In genomic region chr19:588093-588742, GRCh38 we compare ENCODE assay signal across 8 cellular contexts. TPM values are rescaled to one million over a fixed set of nuclear protein-coding genes. Genes with fewer than 3 reads are reported as not detected.
DNase-seq lines count a peak whose midpoint lies in the region; ATAC-seq and TF ChIP-seq lines count a peak whose summit lies in the region.

No MANE protein-coding gene starts in this region.

- no peaks in the 10 kb centered on the region for H3K4me1 ChIP-seq in endocrine pancreas (ENCODE audit: control insufficient read depth, insufficient read depth, low read length)

- H3K4me1 Mint-ChIP-seq in type B pancreatic cell (ENCODE audit: unreplicated experiment): no peaks in the 10 kb centered on the region

- H3K36me3 ChIP-seq in endocrine pancreas (ENCODE audit: control insufficient read depth, insufficient read depth, low read length): no peaks in the 10 kb centered on the region

- no peak overlapping the region for H3K4me3 Mint-ChIP-seq in type B pancreatic cell

- peak overlapping the region; percentile 19 for H3K9ac ChIP-seq in endocrine pancreas (ENCODE audit: control insufficient read depth, insufficient read depth, low read length)

- H3K9me3 Mint-ChIP-seq in type B pancreatic cell: no peaks in the 10 kb centered on the region

- H3K9me3 ChIP-seq in endocrine pancreas (ENCODE audit: control insufficient read depth, low read length): no peaks in the 10 kb centered on the region

- no peak for ATAC-seq in GM19035 (IDR thresholded peaks at IDR 0.05; ENCODE audit: unreplicated experiment)

- peaks cover 36% of the 10 kb centered on the region for H3K27me3 Mint-ChIP-seq in type B pancreatic cell

- no peaks in the 10 kb centered on the region for H3K36me3 Mint-ChIP-seq in type B pancreatic cell

- TF ChIP-seq CTCF in C4-2B (conservative IDR thresholded peaks at IDR 0.05) (peak; percentile 84), type B pancreatic cell (conservative IDR thresholded peaks at IDR 0.05) (peak; percentile 69)

- H3K4me3 ChIP-seq in endocrine pancreas (ENCODE audit: control insufficient read depth, insufficient read depth, low read length): no peak overlapping the region

- no peaks in the 10 kb centered on the region for H3K27me3 ChIP-seq in endocrine pancreas (ENCODE audit: control insufficient read depth, insufficient read depth, low read length)

- no peak overlapping the region for H3K27ac ChIP-seq in C4-2B

- peak; percentile 68 for DNase-seq in HT-29 (ENCODE audit: low spot score)
- peak; percentile 48 for DNase-seq in NCI-H748 treated with DMSO at 0.1 percent for 48 hours (lab: John Stamatoyannopoulos, UW)
- DNase-seq in activated CD8-positive, alpha-beta memory T cell treated with anti-CD3 and anti-CD28 coated beads, Interleukin-2, amount 50 U/mL, for 48 hours: peak; percentile 83
- DNase-seq in myocyte (ENCODE audit: low read depth): peak; percentile 93
- no peak for DNase-seq in type B pancreatic cell (ENCODE audit: extremely low spot score, unreplicated experiment)

- H3K27ac Mint-ChIP-seq in type B pancreatic cell: peak overlapping the region; percentile 11

RNA-seq across cellular contexts. Expression of gene HCN2, which starts 1.5 kb away (rescaled TPM):
- total RNA-seq in HT-29 (2014; rRNA removed; shearing (Covaris generic)): 0.10 TPM in 1 of 2 replicates, not detected in the other
- total RNA-seq in myocyte (2.9 and 3.5 TPM in 2 replicates), type B pancreatic cell (ENCODE audit: low replicate concordance) (1.4 and 1.9 TPM in 2 replicates)
- polyA plus RNA-seq in myocyte (2012): 13.1 TPM

RNA-seq across cellular contexts. Expression of gene BSG, which starts 15.8 kb away (rescaled TPM):
- total RNA-seq in HT-29 (2014; rRNA removed; shearing (Covaris generic)): 725 and 781 TPM in 2 replicates
- 519 and 528 TPM in 2 replicates for total RNA-seq in myocyte
- polyA plus RNA-seq in myocyte (2012): 577 TPM
- 497 and 522 TPM in 2 replicates for total RNA-seq in type B pancreatic cell (ENCODE audit: low replicate concordance)

RNA-seq across cellular contexts. Expression of gene GZMM, which starts 44.4 kb away (rescaled TPM):
- total RNA-seq in HT-29 (2014; rRNA removed; shearing (Covaris generic)): 0.31 TPM in 1 of 2 replicates, not detected in the other
- total RNA-seq in myocyte (not detected in 2 replicates), type B pancreatic cell (ENCODE audit: low replicate concordance) (0.34 TPM in 1 of 2 replicates, not detected in the other)
- polyA plus RNA-seq in myocyte (2012): 0.14 TPM

RNA-seq across cellular contexts. Expression of gene POLRMT, which starts 45.1 kb away (rescaled TPM):
- total RNA-seq in HT-29 (2014; rRNA removed; shearing (Covaris generic)): 74.3 and 89.6 TPM in 2 replicates
- total RNA-seq in myocyte (47.7 and 54.3 TPM in 2 replicates), type B pancreatic cell (ENCODE audit: low replicate concordance) (52.2 and 59.8 TPM in 2 replicates)
- 64.9 TPM for polyA plus RNA-seq in myocyte (2012)

RNA-seq across cellular contexts. Expression of gene FGF22, which starts 51.5 kb away (rescaled TPM):
- total RNA-seq in HT-29 (2014; rRNA removed; shearing (Covaris generic)): 0.05 and 0.36 TPM in 2 replicates
- 0.16 and 0.21 TPM in 2 replicates for total RNA-seq in myocyte
- 0.61 TPM for polyA plus RNA-seq in myocyte (2012)
- not detected in 2 replicates for total RNA-seq in type B pancreatic cell (ENCODE audit: low replicate concordance)
